In the genomic region with DNA sequence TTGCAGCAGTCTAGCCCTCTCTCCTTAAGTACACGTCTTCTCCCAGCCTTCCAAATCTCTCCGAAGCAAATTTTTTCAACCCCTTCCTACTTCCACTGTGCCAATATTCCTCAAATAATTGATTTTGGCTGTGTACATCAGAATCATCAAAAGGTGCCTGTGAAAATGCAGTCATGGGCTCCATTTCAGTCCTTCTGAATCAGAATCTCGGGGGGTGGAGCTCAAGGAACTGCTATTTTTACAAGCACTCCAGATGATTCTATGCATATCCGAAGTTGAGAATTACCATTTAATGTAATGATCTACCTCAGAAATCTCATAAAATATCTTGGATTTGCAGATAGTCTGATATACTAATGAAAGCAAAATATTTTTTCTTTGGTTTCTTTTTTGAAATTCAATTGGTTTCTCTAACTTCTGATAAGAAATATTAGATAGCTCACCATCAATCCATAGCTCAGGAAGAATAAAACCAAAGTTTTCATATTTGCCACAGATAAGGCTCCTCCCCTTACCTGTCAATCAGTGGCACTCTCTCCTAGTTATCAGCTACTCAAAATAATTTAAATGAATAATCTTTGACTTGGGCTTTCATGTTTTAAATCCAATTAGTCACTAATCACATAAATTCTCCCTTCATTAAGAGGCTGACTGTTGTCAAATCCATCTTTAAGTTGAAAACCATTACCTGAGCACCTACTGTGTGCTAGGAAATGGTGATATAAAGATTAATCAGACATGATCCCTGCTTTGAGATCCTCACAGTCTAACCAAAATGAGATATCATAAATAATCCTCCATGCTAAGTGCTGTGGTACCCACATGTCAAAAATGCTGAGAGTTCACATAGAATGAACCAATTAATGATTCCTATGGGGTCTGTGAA, we compare ENCODE assay signal across 1 cellular context.
TF ChIP-seq lines count a peak whose summit lies in the region.

No MANE protein-coding gene starts in this region.

TF ChIP-seq in SK-N-SH treated with all-trans-retinoic acid at 6 μM for 48 hours, 23 proteins besides CTCF, POLR2A, EP300 and RAD21 (continued from another document):
- TF ChIP-seq, protein P1, sequence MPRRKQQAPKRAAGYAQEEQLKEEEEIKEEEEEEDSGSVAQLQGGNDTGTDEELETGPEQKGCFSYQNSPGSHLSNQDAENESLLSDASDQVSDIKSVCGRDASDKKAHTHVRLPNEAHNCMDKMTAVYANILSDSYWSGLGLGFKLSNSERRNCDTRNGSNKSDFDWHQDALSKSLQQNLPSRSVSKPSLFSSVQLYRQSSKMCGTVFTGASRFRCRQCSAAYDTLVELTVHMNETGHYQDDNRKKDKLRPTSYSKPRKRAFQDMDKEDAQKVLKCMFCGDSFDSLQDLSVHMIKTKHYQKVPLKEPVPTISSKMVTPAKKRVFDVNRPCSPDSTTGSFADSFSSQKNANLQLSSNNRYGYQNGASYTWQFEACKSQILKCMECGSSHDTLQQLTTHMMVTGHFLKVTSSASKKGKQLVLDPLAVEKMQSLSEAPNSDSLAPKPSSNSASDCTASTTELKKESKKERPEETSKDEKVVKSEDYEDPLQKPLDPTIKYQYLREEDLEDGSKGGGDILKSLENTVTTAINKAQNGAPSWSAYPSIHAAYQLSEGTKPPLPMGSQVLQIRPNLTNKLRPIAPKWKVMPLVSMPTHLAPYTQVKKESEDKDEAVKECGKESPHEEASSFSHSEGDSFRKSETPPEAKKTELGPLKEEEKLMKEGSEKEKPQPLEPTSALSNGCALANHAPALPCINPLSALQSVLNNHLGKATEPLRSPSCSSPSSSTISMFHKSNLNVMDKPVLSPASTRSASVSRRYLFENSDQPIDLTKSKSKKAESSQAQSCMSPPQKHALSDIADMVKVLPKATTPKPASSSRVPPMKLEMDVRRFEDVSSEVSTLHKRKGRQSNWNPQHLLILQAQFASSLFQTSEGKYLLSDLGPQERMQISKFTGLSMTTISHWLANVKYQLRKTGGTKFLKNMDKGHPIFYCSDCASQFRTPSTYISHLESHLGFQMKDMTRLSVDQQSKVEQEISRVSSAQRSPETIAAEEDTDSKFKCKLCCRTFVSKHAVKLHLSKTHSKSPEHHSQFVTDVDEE (CRISPR knock-in tag; IDR thresholded peaks at IDR 0.05) = no peak
- TF ChIP-seq ZNF565 (CRISPR knock-in tag; conservative IDR thresholded peaks at IDR 0.05; ENCODE audit: low read depth) = no peak
- TF ChIP-seq ARNTL (CRISPR knock-in tag; IDR thresholded peaks at IDR 0.05; ENCODE audit: borderline replicate concordance, low read depth) = no peak
- TF ChIP-seq, protein P2, sequence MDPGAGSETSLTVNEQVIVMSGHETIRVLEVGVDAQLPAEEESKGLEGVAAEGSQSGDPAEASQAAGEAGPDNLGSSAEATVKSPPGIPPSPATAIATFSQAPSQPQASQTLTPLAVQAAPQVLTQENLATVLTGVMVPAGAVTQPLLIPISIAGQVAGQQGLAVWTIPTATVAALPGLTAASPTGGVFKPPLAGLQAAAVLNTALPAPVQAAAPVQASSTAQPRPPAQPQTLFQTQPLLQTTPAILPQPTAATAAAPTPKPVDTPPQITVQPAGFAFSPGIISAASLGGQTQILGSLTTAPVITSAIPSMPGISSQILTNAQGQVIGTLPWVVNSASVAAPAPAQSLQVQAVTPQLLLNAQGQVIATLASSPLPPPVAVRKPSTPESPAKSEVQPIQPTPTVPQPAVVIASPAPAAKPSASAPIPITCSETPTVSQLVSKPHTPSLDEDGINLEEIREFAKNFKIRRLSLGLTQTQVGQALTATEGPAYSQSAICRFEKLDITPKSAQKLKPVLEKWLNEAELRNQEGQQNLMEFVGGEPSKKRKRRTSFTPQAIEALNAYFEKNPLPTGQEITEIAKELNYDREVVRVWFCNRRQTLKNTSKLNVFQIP (CRISPR knock-in tag; IDR thresholded peaks at IDR 0.05; ENCODE audit: borderline replicate concordance, low read depth) = no peak
- TF ChIP-seq RARB (CRISPR knock-in tag; IDR thresholded peaks at IDR 0.05) = no peak
